In genomic region chr4:185142911-185143595, GRCh38 we compare ENCODE assay signal across 8 cellular contexts. TPM values are rescaled to one million over a fixed set of nuclear protein-coding genes. Genes with fewer than 3 reads are reported as not detected.
A peak's percentile ranks its signal among the peaks of the same experiment; 100 is the strongest.
DNase-seq lines count a peak whose midpoint lies in the region; ATAC-seq lines count a peak whose summit lies in the region.

Gene SLC25A4 (plus strand): TSS chr4:185143266. CDS start chr4:185143373, 107 bp downstream.

- H3K9me3 ChIP-seq in esophagus (ENCODE audit: control insufficient read depth in 2 of 2, insufficient read depth in 1 of 2, low read depth in 1 of 2, low read length in 1 of 2) (no peaks in the 10 kb centered on the region), muscle layer of colon (ENCODE audit: low read length) (no peaks in the 10 kb centered on the region)

- 0% methylated on average over 62 to 87 of the region's 87 CpGs for WGBS in esophagus, 2 donors

- H3K4me1 ChIP-seq in esophagus (ENCODE audit: control insufficient read depth in 2 of 2, insufficient read depth in 2 of 2, low read length in 1 of 2) (peaks cover 0 to 8% of the 10 kb centered on the region in 2 donors), muscle layer of colon (ENCODE audit: insufficient read depth, low read length) (peaks cover 24% of the 10 kb centered on the region)

- DNase-seq in COLO668 (lab: John Stamatoyannopoulos, UW; ENCODE audit: unreplicated experiment) (peak; percentile 92), OCI-M1 (lab: John Stamatoyannopoulos, UW) (peak; percentile 90)
- DNase-seq in activated T-cell treated with anti-CD3 and anti-CD28 coated beads, Interleukin-2, amount 50 U/mL, for 1 hour, result peak; percentile 86
- DNase-seq in stimulated activated CD8-positive, alpha-beta memory T cell treated with anti-CD3 and anti-CD28 coated beads, Interleukin-7, amount 100 ng/mL, for 4 hours (ENCODE audit: low read depth in 2 of 2), result peak; percentile 65 to 85

- H3K9ac ChIP-seq in muscle layer of colon (ENCODE audit: low read length), result peak within 1 kb of the TSS; percentile 96

- peaks cover 0 to 4% of the 10 kb centered on the region in 2 donors for H3K36me3 ChIP-seq in esophagus (ENCODE audit: control insufficient read depth in 2 of 2, insufficient read depth in 2 of 2, low read length in 1 of 2)
- peaks cover 23% of the 10 kb centered on the region for H3K36me3 ChIP-seq in muscle layer of colon (ENCODE audit: insufficient read depth, low read length)

- H3K27ac ChIP-seq in esophagus (ENCODE audit: low read depth in 2 of 2, low read length in 1 of 2) (peak within 1 kb of the TSS; percentile 80 to 85), muscle layer of colon (ENCODE audit: low read depth, low read length) (peak within 1 kb of the TSS; percentile 87)

- ATAC-seq in GM19397 (IDR thresholded peaks at IDR 0.05; ENCODE audit: unreplicated experiment) (peak; percentile 98), HG03571 (IDR thresholded peaks at IDR 0.05; ENCODE audit: unreplicated experiment) (peak; percentile 97)

- H3K4me3 ChIP-seq in esophagus (ENCODE audit: low read depth in 1 of 2, low read length in 2 of 2) (peak within 1 kb of the TSS; percentile 70 to 93), muscle layer of colon (ENCODE audit: low read depth in 1 of 2, low read length in 2 of 2) (peak within 1 kb of the TSS; percentile 87)

- H3K27me3 ChIP-seq in esophagus (ENCODE audit: control insufficient read depth in 1 of 2, insufficient read depth in 2 of 2, low read length in 2 of 2) (no peaks in the 10 kb centered on the region), muscle layer of colon (ENCODE audit: control insufficient read depth in 1 of 2, insufficient read depth in 2 of 2, low read length in 2 of 2) (no peaks in the 10 kb centered on the region)

RNA-seq across cellular contexts. Expression of gene SLC25A4, which starts in this region (rescaled TPM):
- polyA plus RNA-seq in esophagus, result 10 to 100 TPM in 1 of 2 donors, 1 to 10 TPM in 1; 9.1 to 20.6 TPM

Comparison
In these comparisons a context has a peak if more than half of its experiments do, and no peak if none do; other contexts are left out.
1. Peak in every context shown above with its lines: DNase-seq, ATAC-seq, H3K4me3 ChIP-seq and H3K27ac ChIP-seq.